Comparison of ENCODE assay signal across 15 cellular contexts in genomic region chr2:144389151-144389929, GRCh38.
DNase-seq lines count a peak whose midpoint lies in the region; ATAC-seq and TF ChIP-seq lines count a peak whose summit lies in the region.
"Had no signal": no experiment of that assay in that cellular context is flagged by ENCODE, and none has a peak within 500 bp of the region (broad histone marks: within the 10 kb centered on the region; RNA-seq: fewer than 3 reads in every experiment).

No MANE protein-coding gene starts in this region.

- H3K36me3 Mint-ChIP-seq in natural killer cell: no peaks in the 10 kb centered on the region

- H3K36me3 ChIP-seq in heart left ventricle: peaks cover 0 to 89% (median 45%) of the 10 kb centered on the region in 9 donors
- no peaks in the 10 kb centered on the region for H3K36me3 ChIP-seq in mucosa of stomach (ENCODE audit: control insufficient read depth, insufficient read depth, low read length)
- peaks cover 0 to 15% (median 0%) of the 10 kb centered on the region in 4 donors for H3K36me3 ChIP-seq in sigmoid colon
- H3K36me3 ChIP-seq: WERI-Rb-1 had no signal

- no peak for TF ChIP-seq EP300 in sigmoid colon (IDR thresholded peaks at IDR 0.05)

- intact Hi-C loops in heart left ventricle (cut with DNase I): no loop called here
- intact Hi-C loops in sigmoid colon (cut with DNase I): no loop called here
- intact Hi-C loops in natural killer cell (cut with micrococcal nuclease): no loop called here

- H3K27ac ChIP-seq in RWPE1 (peak overlapping the region; percentile 58), heart left ventricle (peak overlapping the region in 5 of 12 donors; percentile 13 to 58 (median 36)), sigmoid colon (no peak overlapping the region)
- H3K27ac ChIP-seq: neutrophil, WERI-Rb-1 had no signal

- peaks cover 6 to 10% of the 10 kb centered on the region in 2 donors for H3K4me1 Mint-ChIP-seq in natural killer cell

- peak overlapping the region; percentile 53 for H3K9ac ChIP-seq in mucosa of stomach (ENCODE audit: low read length)

- peaks cover 0 to 35% (median 5%) of the 10 kb centered on the region in 12 donors for H3K4me1 ChIP-seq in heart left ventricle
- H3K4me1 ChIP-seq in mucosa of stomach (ENCODE audit: control insufficient read depth, insufficient read depth, low read length): no peaks in the 10 kb centered on the region
- peaks cover 0 to 14% (median 3%) of the 10 kb centered on the region in 4 donors for H3K4me1 ChIP-seq in sigmoid colon

- peak; percentile 59 for DNase-seq in DMS153 (lab: John Stamatoyannopoulos, UW)
- DNase-seq in RWPE1 (ENCODE audit: low spot score): peak; percentile 13
- DNase-seq in heart left ventricle: no peak
- no peak for DNase-seq in sigmoid colon
- DNase-seq in natural killer cell: no peak
- DNase-seq: central memory CD4-positive, alpha-beta T cell; HFFc6; NCI-H1105 treated with DMSO at 0.1 percent for 48 hours; stimulated activated CD4-positive, alpha-beta T cell treated with anti-CD3 and anti-CD28 coated beads, Interleukin-4, amount 100 ng/mL, for 1 hour; WERI-Rb-1 had no signal

- peak overlapping the region in 2 of 12 donors; percentile 10 to 16 for H3K4me3 ChIP-seq in heart left ventricle
- H3K4me3 ChIP-seq in mucosa of stomach (ENCODE audit: low read length): peak overlapping the region; percentile 89
- peak overlapping the region in 1 of 4 donors; percentile 10 for H3K4me3 ChIP-seq in sigmoid colon

- H3K4me3 Mint-ChIP-seq in natural killer cell: no peak overlapping the region
- H3K4me3 Mint-ChIP-seq: activated T-helper 1 cell treated with anti-CD3 and anti-CD28 coated beads, Interleukin-12 subunit alpha, Interleukin-12 subunit beta, Interleukin-2, Interleukin-4 antibody, amounts not matched to agents 30 ng/mL and 10 ng/mL and 1 ng/mL, durations not matched to agents 14 hours and 24 hours and 36 hours; HFFc6 had no signal

- H3K9me3 ChIP-seq in heart left ventricle (no peaks in the 10 kb centered on the region), mucosa of stomach (ENCODE audit: control insufficient read depth, low read length) (no peaks in the 10 kb centered on the region), sigmoid colon (no peaks in the 10 kb centered on the region)
- H3K9me3 ChIP-seq: neutrophil had no signal

- POLR2A ChIA-PET in RWPE1 (lab: Yijun Ruan, JAX; ENCODE audit: low non-redundant PET): no interaction called here

- TF ChIP-seq POLR2A in heart left ventricle (IDR thresholded peaks at IDR 0.05): no peak
- TF ChIP-seq POLR2A in sigmoid colon (IDR thresholded peaks at IDR 0.05): no peak

- no peak overlapping the region for H3K27ac Mint-ChIP-seq in natural killer cell
- H3K27ac Mint-ChIP-seq: activated T-helper 1 cell treated with anti-CD3 and anti-CD28 coated beads, Interleukin-12 subunit alpha, Interleukin-12 subunit beta, Interleukin-2, Interleukin-4 antibody, amounts not matched to agents 30 ng/mL and 10 ng/mL and 1 ng/mL, durations not matched to agents 14 hours and 24 hours and 36 hours; HFFc6 had no signal

- WGBS in heart left ventricle, 4 donors: 72 to 80% (median 75%) methylated on average over 37 of the region's 37 CpGs
- 22 to 71% methylated on average over 37 of the region's 37 CpGs for WGBS in sigmoid colon, 2 donors

- no peaks in the 10 kb centered on the region for H3K9me3 Mint-ChIP-seq in natural killer cell
- H3K9me3 Mint-ChIP-seq: activated T-helper 1 cell treated with anti-CD3 and anti-CD28 coated beads, Interleukin-12 subunit alpha, Interleukin-12 subunit beta, Interleukin-2, Interleukin-4 antibody, amounts not matched to agents 30 ng/mL and 10 ng/mL and 1 ng/mL, durations not matched to agents 14 hours and 24 hours and 36 hours; HFFc6 had no signal

- H3K27me3 Mint-ChIP-seq in natural killer cell (ENCODE audit: low read depth in 2 of 2): no peaks in the 10 kb centered on the region

- ATAC-seq in heart left ventricle (peak; percentile 27 to 41 (median 38)), GM21737 (IDR thresholded peaks at IDR 0.05; ENCODE audit: unreplicated experiment) (no peak), GM18861 (IDR thresholded peaks at IDR 0.05; ENCODE audit: unreplicated experiment) (no peak), natural killer cell (no peak)

- no peaks in the 10 kb centered on the region for H3K27me3 ChIP-seq in heart left ventricle
- peaks cover 4% of the 10 kb centered on the region for H3K27me3 ChIP-seq in mucosa of stomach (ENCODE audit: control insufficient read depth, insufficient read depth, low read length)
- no peaks in the 10 kb centered on the region for H3K27me3 ChIP-seq in sigmoid colon
- H3K27me3 ChIP-seq: neutrophil had no signal

- TF ChIP-seq CTCF in RWPE1 (conservative IDR thresholded peaks at IDR 0.05; ENCODE audit: low read depth) (no peak), heart left ventricle (IDR thresholded peaks at IDR 0.05) (no peak), sigmoid colon (IDR thresholded peaks at IDR 0.05) (no peak), natural killer cell (IDR thresholded peaks at IDR 0.05) (no peak)

- CTCF ChIA-PET in RWPE1 (lab: Yijun Ruan, JAX): no interaction called here

Comparison
In these comparisons a context has a peak if more than half of its experiments do, and no peak if none do; other contexts are left out.
1. DNase-seq: peak in DMS153 (single experiment) and RWPE1 (single experiment); none in heart left ventricle (0 of 5), sigmoid colon (single experiment) and natural killer cell (single experiment).
2. ATAC-seq: peak in heart left ventricle (4 of 4); none in GM21737 (single experiment), GM18861 (single experiment) and natural killer cell (0 of 3).